9 cellular contexts compared by ENCODE assay signal in genomic region chr13:28568286-28568685, GRCh38.
DNase-seq lines count a peak whose midpoint lies in the region; ATAC-seq and TF ChIP-seq lines count a peak whose summit lies in the region.
"Had no signal": no experiment of that assay in that cellular context is flagged by ENCODE, and none has a peak within 500 bp of the region (broad histone marks: within the 10 kb centered on the region; RNA-seq: fewer than 3 reads in every experiment).

No MANE protein-coding gene starts in this region.

- no peaks in the 10 kb centered on the region for H3K27me3 ChIP-seq in body of pancreas
- H3K27me3 ChIP-seq in osteoblast (ENCODE audit: insufficient read depth, low read length) = no peaks in the 10 kb centered on the region
- no peaks in the 10 kb centered on the region for H3K27me3 ChIP-seq in MG63

- intact Hi-C loops in body of pancreas (cut with DNase I) = no loop called here

- ATAC-seq in HG03432 (IDR thresholded peaks at IDR 0.05; ENCODE audit: unreplicated experiment) = peak; percentile 95
- ATAC-seq in body of pancreas = peak; percentile 71

- DNase-seq in GM12865 (ENCODE audit: low read depth) = peak; percentile 29
- DNase-seq in body of pancreas = peak; percentile 79 to 94 (median 85)
- no peak for DNase-seq in osteoblast (ENCODE audit: insufficient read length, low spot score, missing footprints)
- DNase-seq in activated T-cell treated with anti-CD3 and anti-CD28 coated beads for 4 hours = no peak
- no peak for DNase-seq in glomerular visceral epithelial cell (ENCODE audit: extremely low spot score)
- DNase-seq in MG63 = no peak
- no peak for DNase-seq in central memory CD4-positive, alpha-beta T cell

- no peak overlapping the region for H3K4me2 ChIP-seq in osteoblast (ENCODE audit: insufficient read depth, low read length)
- H3K4me2 ChIP-seq: KMS-11 had no signal

- no peaks in the 10 kb centered on the region for H3K9me3 ChIP-seq in body of pancreas
- no peaks in the 10 kb centered on the region for H3K9me3 ChIP-seq in osteoblast (ENCODE audit: low read depth, low read length)
- H3K9me3 ChIP-seq in MG63 = no peaks in the 10 kb centered on the region

- WGBS in body of pancreas, 2 donors = 28 to 30% methylated on average over 3 of the region's 3 CpGs

- H3K4me1 ChIP-seq in body of pancreas (peaks cover 5% of the 10 kb centered on the region), osteoblast (ENCODE audit: insufficient read depth, low read length) (no peaks in the 10 kb centered on the region)

- H3K79me2 ChIP-seq in osteoblast (ENCODE audit: insufficient read depth, low read length) = no peaks in the 10 kb centered on the region

- TF ChIP-seq POLR2A in body of pancreas (IDR thresholded peaks at IDR 0.05) = no peak

- H3K4me3 ChIP-seq in GM12865 (ENCODE audit: low read depth, low read length) (no peak overlapping the region), body of pancreas (no peak overlapping the region), osteoblast (ENCODE audit: insufficient read depth, low read length) (no peak overlapping the region), MG63 (no peak overlapping the region)

- H3K27ac ChIP-seq in body of pancreas (no peak overlapping the region), osteoblast (ENCODE audit: low read depth, low read length) (no peak overlapping the region)
- H3K27ac ChIP-seq: KMS-11 had no signal

- no peaks in the 10 kb centered on the region for H4K20me1 ChIP-seq in osteoblast (ENCODE audit: insufficient read depth, low read length)

- peak overlapping the region; percentile 1 for H2AFZ ChIP-seq in osteoblast (ENCODE audit: low read length)

- TF ChIP-seq CTCF in GM12865 (IDR thresholded peaks at IDR 0.05; ENCODE audit: insufficient read depth, low read depth, low read length, missing control alignments) (no peak), body of pancreas (IDR thresholded peaks at IDR 0.05) (no peak), osteoblast (IDR thresholded peaks at IDR 0.05; ENCODE audit: extremely low read depth, low read depth, low read length) (no peak)

- H3K36me3 ChIP-seq in body of pancreas (replicated peaks in 1 of 2; ENCODE audit: insufficient read depth in 1 of 2, low read depth in 2 of 2) = no peaks in the 10 kb centered on the region
- no peaks in the 10 kb centered on the region for H3K36me3 ChIP-seq in osteoblast (ENCODE audit: insufficient read depth, low read length)
- no peaks in the 10 kb centered on the region for H3K36me3 ChIP-seq in MG63

Comparison
In these comparisons a context has a peak if more than half of its experiments do, and no peak if none do; other contexts are left out.
1. DNase-seq: peak in GM12865 (single experiment) and body of pancreas (4 of 4); none in osteoblast (single experiment), activated T-cell treated with anti-CD3 and anti-CD28 coated beads for 4 hours (single experiment), glomerular visceral epithelial cell (single experiment), MG63 (single experiment) and central memory CD4-positive, alpha-beta T cell (single experiment).